ENCODE assay signal across 8 cellular contexts in genomic region chr6:145735356-145736165, GRCh38. TPM values are rescaled to one million over a fixed set of nuclear protein-coding genes. Genes with fewer than 3 reads are reported as not detected.
DNase-seq lines count a peak whose midpoint lies in the region; ATAC-seq, FAIRE-seq and TF ChIP-seq lines count a peak whose summit lies in the region.

TSS of gene EPM2A (minus strand) at chr6:145735520. CDS start at chr6:145735498, 22 bp downstream.

- H3K4me2 ChIP-seq in MM.1S (ENCODE audit: low read depth, low read length), result peak within 1 kb of the TSS; percentile 69

- peaks cover 12% of the 10 kb centered on the region for H3K9me3 Mint-ChIP-seq in progenitor cell of endocrine pancreas (ENCODE audit: low read depth)

- intact Hi-C loops in left cardiac atrium (cut with DNase I), result loop anchor here (2.0 to 10.0 kb wide), 3 partner anchors 79 to 227 kb away; partner anchors contain the start of genes FBXO30 (in 2 of the 2) and SHPRH (in 1 of the 2)

- no peaks in the 10 kb centered on the region for H3K27me3 Mint-ChIP-seq in progenitor cell of endocrine pancreas

- peak; percentile 89 to 90 for ATAC-seq in left cardiac atrium

- H4K20me1 ChIP-seq in MM.1S (ENCODE audit: insufficient read depth, low read length), result no peaks in the 10 kb centered on the region

- H3K27me3 ChIP-seq in MM.1S (replicated peaks; ENCODE audit: insufficient read depth, low read length), result no peaks in the 10 kb centered on the region
- H3K27me3 ChIP-seq in adipocyte (replicated peaks; ENCODE audit: control insufficient read depth, insufficient read depth, low read length), result no peaks in the 10 kb centered on the region

- peak; percentile 37 for FAIRE-seq in urothelium cell line (lab: Jason Lieb, UNC)

- DNase-seq in GM10266 (ENCODE audit: extremely low spot score) (peak; percentile 85), HCEC 1CT (peak; percentile 85), MM.1S (peak; percentile 75), SW 1271 (lab: John Stamatoyannopoulos, UW) (peak; percentile 10 to 71), adipocyte (ENCODE audit: low read depth) (peak; percentile 94), left cardiac atrium (peak; percentile 91), progenitor cell of endocrine pancreas (ENCODE audit: low spot score, unreplicated experiment) (peak; percentile 70), urothelium cell line (ENCODE audit: low spot score) (peak; percentile 81)

- H3K27ac ChIP-seq in MM.1S (ENCODE audit: low read length), result peak within 1 kb of the TSS; percentile 93

- peaks cover 26% of the 10 kb centered on the region for H3K4me1 Mint-ChIP-seq in progenitor cell of endocrine pancreas (ENCODE audit: low read depth)

- H3K9me3 ChIP-seq in MM.1S (replicated peaks; ENCODE audit: insufficient read depth, low read length), result no peaks in the 10 kb centered on the region
- no peaks in the 10 kb centered on the region for H3K9me3 ChIP-seq in adipocyte (ENCODE audit: control insufficient read depth, low read length)

- H3K27ac Mint-ChIP-seq in progenitor cell of endocrine pancreas, result peak within 1 kb of the TSS; percentile 100

- peak within 1 kb of the TSS; percentile 93 for H3K4me3 Mint-ChIP-seq in progenitor cell of endocrine pancreas (ENCODE audit: low read depth)

- H3F3A ChIP-seq in MM.1S (ENCODE audit: insufficient read depth, low read length), result peaks cover 7% of the 10 kb centered on the region; the same call in 1 of the 2 replicates

- H3K36me3 ChIP-seq in MM.1S (replicated peaks; ENCODE audit: insufficient read depth, low read length), result no peaks in the 10 kb centered on the region
- no peaks in the 10 kb centered on the region for H3K36me3 ChIP-seq in adipocyte (ENCODE audit: control insufficient read depth, insufficient read depth, low read length, severe bottlenecking)

- H3K4me1 ChIP-seq in MM.1S (ENCODE audit: low read length) (0 out of 2 replicates have a peak, but pooled peaks cover 2% of the 10 kb centered on the region), adipocyte (ENCODE audit: control insufficient read depth, insufficient read depth, low read length) (peaks cover 28% of the 10 kb centered on the region)

- no peaks in the 10 kb centered on the region for H3K79me2 ChIP-seq in MM.1S (ENCODE audit: low read length)

- TF ChIP-seq CTCF in GM10266 (IDR thresholded peaks at IDR 0.05; ENCODE audit: control insufficient read depth, insufficient read depth, low read depth, missing control alignments) (no peak), MM.1S (IDR thresholded peaks at IDR 0.05; ENCODE audit: low read length) (no peak), progenitor cell of endocrine pancreas (IDR thresholded peaks at IDR 0.05; ENCODE audit: unreplicated experiment) (peak; percentile 10)

- no peaks in the 10 kb centered on the region for H3K9me2 ChIP-seq in MM.1S (replicated peaks; ENCODE audit: insufficient read depth, low read length)

- H3K36me3 Mint-ChIP-seq in progenitor cell of endocrine pancreas (ENCODE audit: insufficient read depth), result no peaks in the 10 kb centered on the region

- peak within 1 kb of the TSS; percentile 90 for H3K9ac ChIP-seq in MM.1S (ENCODE audit: low read length)
- peak within 1 kb of the TSS; percentile 95 for H3K9ac ChIP-seq in adipocyte (ENCODE audit: low read length)

- peak within 1 kb of the TSS; percentile 67 for H2AFZ ChIP-seq in MM.1S (ENCODE audit: low read length)

- H3K4me3 ChIP-seq in MM.1S (ENCODE audit: low read length) (peak within 1 kb of the TSS; percentile 68), adipocyte (ENCODE audit: low read length) (peak within 1 kb of the TSS; percentile 92)

RNA-seq across cellular contexts. Expression of gene EPM2A, which starts in this region (rescaled TPM):
- total RNA-seq in left cardiac atrium (10 to 100 TPM; 28.8 to 29.5 TPM), progenitor cell of endocrine pancreas (14.7 and 15.6 TPM in 2 replicates)

Comparison
In these comparisons a context has a peak if more than half of its experiments do, and no peak if none do; other contexts are left out.
1. Peak in every context shown above with its lines: DNase-seq, ATAC-seq, H3K4me3 ChIP-seq and H3K27ac ChIP-seq.
2. DNase-seq: peak in every context shown above with its lines; median percentile 94 in adipocyte; 91 in left cardiac atrium; 85 in GM10266; 85 in HCEC 1CT; 81 in urothelium cell line; 75 in MM.1S; 70 in progenitor cell of endocrine pancreas; 40 in SW 1271.